16 cellular contexts compared by ENCODE assay signal in the genomic region with DNA sequence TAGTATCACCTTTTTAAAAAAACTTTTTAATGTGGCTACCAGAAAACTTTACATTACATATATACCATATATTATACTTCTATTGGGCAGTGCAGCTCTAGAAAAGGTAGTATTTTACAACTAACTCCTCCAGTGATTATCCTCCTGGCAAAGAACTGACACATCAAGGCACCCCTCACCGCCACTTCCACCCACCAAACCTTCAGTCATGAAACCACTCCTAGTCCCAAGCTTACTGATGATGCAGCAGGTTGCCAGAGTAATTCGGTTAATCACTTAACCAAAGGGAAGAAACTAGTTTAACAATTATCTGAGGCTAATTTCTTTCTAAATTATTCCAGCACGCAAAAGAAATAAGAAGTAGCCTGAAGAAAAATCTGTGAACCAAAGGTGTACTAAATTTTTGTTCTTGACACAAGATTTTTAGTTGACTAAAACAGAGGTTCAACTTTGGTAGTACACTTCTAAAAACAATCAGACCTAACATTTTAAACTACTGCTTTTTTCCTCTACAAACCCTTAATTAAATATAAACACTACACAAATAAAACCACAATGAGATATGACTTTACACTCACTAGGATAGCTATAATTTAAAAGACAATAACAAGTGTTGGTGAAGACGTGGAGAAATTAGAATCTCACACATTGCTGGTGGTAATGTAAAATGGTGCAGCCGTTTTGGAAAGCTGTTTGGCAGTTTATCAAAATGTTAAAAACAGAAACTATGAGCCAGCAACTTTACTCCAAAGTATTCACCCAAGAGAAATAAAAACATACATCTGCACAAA. TPM values are rescaled to one million over a fixed set of nuclear protein-coding genes. Genes with fewer than 3 reads are reported as not detected.
DNase-seq lines count a peak whose midpoint lies in the region; ATAC-seq, FAIRE-seq and TF ChIP-seq lines count a peak whose summit lies in the region.
"Had no signal": no experiment of that assay in that cellular context is flagged by ENCODE, and none has a peak within 500 bp of the region (broad histone marks: within the 10 kb centered on the region; RNA-seq: fewer than 3 reads in every experiment).

No MANE protein-coding gene starts in this region.

- no peak overlapping the region for H3K4me3 Mint-ChIP-seq in chondrocyte (ENCODE audit: unreplicated experiment)
- H3K4me3 Mint-ChIP-seq: brain had no signal

- H3K4me1 Mint-ChIP-seq in chondrocyte (ENCODE audit: low read depth): peaks cover 13% of the 10 kb centered on the region

- TF ChIP-seq CTCF in upper lobe of right lung (IDR thresholded peaks at IDR 0.05): no peak
- no peak for TF ChIP-seq CTCF in chondrocyte (IDR thresholded peaks at IDR 0.05)

- H3K27me3 ChIP-seq in upper lobe of right lung: no peaks in the 10 kb centered on the region
- H3K27me3 ChIP-seq: ovary had no signal

- no peaks in the 10 kb centered on the region for H3K27me3 Mint-ChIP-seq in chondrocyte (ENCODE audit: low read depth)
- H3K27me3 Mint-ChIP-seq: brain had no signal

- ATAC-seq in activated naive CD4-positive, alpha-beta T cell treated with anti-CD3 and anti-CD28 coated beads, Interleukin-2, amount 50 U/mL, for 72 hours: peak; percentile 58 to 65
- ATAC-seq in GM21528 (IDR thresholded peaks at IDR 0.05; ENCODE audit: low FRiP score, unreplicated experiment) (no peak), upper lobe of right lung (no peak)

- DNase-seq in GM19239 (ENCODE audit: insufficient read length, low spot score) (no peak), upper lobe of right lung (no peak), GF-D8 (lab: John Stamatoyannopoulos, UW) (no peak), chondrocyte (ENCODE audit: low spot score) (no peak)
- peak; percentile 61 for DNase-seq in activated CD4-positive, alpha-beta T cell treated with anti-CD3 and anti-CD28 coated beads for 48 hours
- DNase-seq in activated naive CD4-positive, alpha-beta T cell treated with anti-CD3 and anti-CD28 coated beads, Interleukin-2, amount 50 U/mL, for 72 hours (ENCODE audit: low spot score in 2 of 2): peak in 1 of 2 donors; percentile 26
- peak; percentile 10 to 23 for DNase-seq in stimulated activated CD4-positive, alpha-beta T cell treated with anti-CD3 and anti-CD28 coated beads, Interleukin-2, amount 100 ng/mL, for 48 hours
- DNase-seq: activated gamma-delta T cell treated with Interleukin-2 at 50 U/mL for 16 hours, cortex of kidney, NCI-H1417 treated with DMSO at 0.1 percent for 48 hours, NCI-H2227 treated with DMSO at 0.1 percent for 48 hours, ovary, WERI-Rb-1 had no signal

- H3K4me1 ChIP-seq in upper lobe of right lung: peaks cover 10% of the 10 kb centered on the region

- H3K9me3 Mint-ChIP-seq in activated naive CD4-positive, alpha-beta T cell treated with anti-CD3 and anti-CD28 coated beads, Interleukin-2, amount 50 U/mL, for 72 hours: no peaks in the 10 kb centered on the region
- no peaks in the 10 kb centered on the region for H3K9me3 Mint-ChIP-seq in chondrocyte (ENCODE audit: low read depth)

- peak overlapping the region in 1 of 2 donors; percentile 33 for H3K27ac Mint-ChIP-seq in activated naive CD4-positive, alpha-beta T cell treated with anti-CD3 and anti-CD28 coated beads, Interleukin-2, amount 50 U/mL, for 72 hours
- no peak overlapping the region for H3K27ac Mint-ChIP-seq in chondrocyte (ENCODE audit: unreplicated experiment)

- FAIRE-seq in GM19239 (lab: Jason Lieb, UNC): peak; percentile 88
- FAIRE-seq: H54 had no signal

- intact Hi-C loops in upper lobe of right lung (cut with DNase I): no loop called here

- H3K4me3 ChIP-seq in upper lobe of right lung: no peak overlapping the region
- H3K4me3 ChIP-seq: ovary had no signal

- H3K9me3 ChIP-seq in upper lobe of right lung: no peaks in the 10 kb centered on the region
- H3K9me3 ChIP-seq: ovary had no signal

- no peaks in the 10 kb centered on the region for H3K36me3 ChIP-seq in upper lobe of right lung
- H3K36me3 ChIP-seq: ovary, WERI-Rb-1 had no signal

- H3K27ac ChIP-seq in upper lobe of right lung: no peak overlapping the region
- H3K27ac ChIP-seq: ovary, WERI-Rb-1 had no signal

- peaks cover 0 to 6% of the 10 kb centered on the region in 2 donors for H3K36me3 Mint-ChIP-seq in activated naive CD4-positive, alpha-beta T cell treated with anti-CD3 and anti-CD28 coated beads, Interleukin-2, amount 50 U/mL, for 72 hours
- H3K36me3 Mint-ChIP-seq in chondrocyte (ENCODE audit: low read depth): no peaks in the 10 kb centered on the region

RNA-seq across cellular contexts. Expression of a gene that starts 16.7 kb away (rescaled TPM):
- total RNA-seq in activated naive CD4-positive, alpha-beta T cell treated with anti-CD3 and anti-CD28 coated beads, Interleukin-2, amount 50 U/mL, for 72 hours: 10 to 100 TPM; 26.7 to 33.3 TPM
- total RNA-seq in upper lobe of right lung (44.1 TPM), chondrocyte (45.7 to 53.6 TPM (median 51.3 TPM) in 3 replicates)

Comparison
In these comparisons a context has a peak if more than half of its experiments do, and no peak if none do; other contexts are left out.
1. DNase-seq: peak in activated CD4-positive, alpha-beta T cell treated with anti-CD3 and anti-CD28 coated beads for 48 hours (single experiment) and stimulated activated CD4-positive, alpha-beta T cell treated with anti-CD3 and anti-CD28 coated beads, Interleukin-2, amount 100 ng/mL, for 48 hours (2 of 2); none in GM19239 (single experiment), upper lobe of right lung (single experiment), GF-D8 (single experiment) and chondrocyte (single experiment).
2. ATAC-seq: peak in activated naive CD4-positive, alpha-beta T cell treated with anti-CD3 and anti-CD28 coated beads, Interleukin-2, amount 50 U/mL, for 72 hours (2 of 2); none in GM21528 (single experiment) and upper lobe of right lung (single experiment).